ENCODE assay signal across 1 cellular context in the genomic region with DNA sequence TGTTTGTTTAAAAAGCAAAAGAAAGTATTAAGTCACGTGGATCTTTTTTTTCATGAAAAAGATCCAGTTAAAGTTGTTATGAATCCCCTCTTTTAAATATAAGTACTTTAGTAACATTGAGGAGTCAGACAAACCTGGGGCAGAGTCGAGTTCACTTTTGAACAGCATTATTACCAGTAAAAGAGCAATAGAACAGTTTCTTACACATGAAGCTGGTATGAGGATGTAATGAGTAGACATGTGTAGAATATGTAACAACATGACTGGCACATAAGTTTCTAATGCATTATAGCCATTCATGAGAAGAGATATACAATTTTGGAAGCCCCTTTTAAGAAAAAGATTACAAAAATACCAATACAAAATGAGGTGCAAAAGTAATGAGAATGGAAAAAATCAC.
TF ChIP-seq lines count a peak whose summit lies in the region.

No MANE protein-coding gene starts in this region.

TF ChIP-seq in SK-N-SH treated with all-trans-retinoic acid at 6 μM for 48 hours, 23 proteins besides CTCF, POLR2A, EP300 and RAD21 (continued from another document):
- no peak for TF ChIP-seq ESRRG (CRISPR knock-in tag; IDR thresholded peaks at IDR 0.05)
- TF ChIP-seq ARNTL (CRISPR knock-in tag; IDR thresholded peaks at IDR 0.05; ENCODE audit: borderline replicate concordance, low read depth) = no peak
- TF ChIP-seq SNAI2 (CRISPR knock-in tag; IDR thresholded peaks at IDR 0.05) = no peak
